ENCODE assay signal across 16 cellular contexts in the genomic region with DNA sequence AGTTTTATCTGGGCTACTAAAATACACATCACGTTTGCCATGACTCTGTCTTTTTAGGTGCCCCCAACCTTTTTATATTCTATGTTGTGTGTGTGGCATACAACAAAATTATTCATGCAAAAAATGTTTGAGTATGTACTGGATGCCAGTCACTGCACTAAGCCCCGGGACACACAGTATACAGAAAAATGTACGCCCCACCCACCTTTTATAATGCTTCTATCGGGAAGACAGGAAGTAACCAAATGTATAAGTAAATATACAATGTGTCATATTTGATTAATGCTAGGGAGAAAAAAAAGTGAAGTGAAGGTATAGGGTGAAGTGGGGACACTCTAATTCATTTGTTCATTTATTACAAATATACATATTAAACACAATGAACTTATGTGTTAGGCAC.
DNase-seq lines count a peak whose midpoint lies in the region; ATAC-seq, FAIRE-seq and TF ChIP-seq lines count a peak whose summit lies in the region.
"Had no signal": no experiment of that assay in that cellular context is flagged by ENCODE, and none has a peak within 500 bp of the region (broad histone marks: within the 10 kb centered on the region; RNA-seq: fewer than 3 reads in every experiment).

No MANE protein-coding gene starts in this region.

- no peaks in the 10 kb centered on the region for H3K27me3 ChIP-seq in breast epithelium
- no peaks in the 10 kb centered on the region for H3K27me3 ChIP-seq in bronchial epithelial cell (ENCODE audit: control insufficient read depth, insufficient read depth, low read length)
- no peaks in the 10 kb centered on the region for H3K27me3 ChIP-seq in foreskin keratinocyte
- H3K27me3 ChIP-seq: BLaER1 treated with 17β-estradiol and CSF1 and Interleukin-3, amounts not matched to agents 10 nM and 100 nM had no signal

- no peaks in the 10 kb centered on the region for H3K4me1 ChIP-seq in breast epithelium
- H3K4me1 ChIP-seq in foreskin keratinocyte: no peaks in the 10 kb centered on the region

- H3K4me1 Mint-ChIP-seq in MCF 10A (ENCODE audit: insufficient read depth, unreplicated experiment): peaks cover 7% of the 10 kb centered on the region
- peaks cover 23% of the 10 kb centered on the region for H3K4me1 Mint-ChIP-seq in osteocyte (ENCODE audit: unreplicated experiment)
- H3K4me1 Mint-ChIP-seq: B cell had no signal

- CTCF ChIA-PET in MCF 10A (lab: Yijun Ruan, JAX): no interaction called here

- DNase-seq in MCF 10A (ENCODE audit: unreplicated experiment) (peak; percentile 37), breast epithelium (ENCODE audit: low spot score in 2 of 2) (no peak), bronchial epithelial cell (ENCODE audit: low read depth) (peak; percentile 87), foreskin keratinocyte (peak in 1 of 2 donors; percentile 30), osteocyte (ENCODE audit: extremely low spot score, unreplicated experiment) (no peak), DMS79 (lab: John Stamatoyannopoulos, UW) (no peak), cerebellar nuclear complex (lab: John Stamatoyannopoulos, UW) (no peak), GF-D8 (lab: John Stamatoyannopoulos, UW) (no peak)
- DNase-seq: Calu3; CD8-positive, alpha-beta T cell; GDM1; GOT3; H7 had no signal

- H3K36me3 Mint-ChIP-seq in MCF 10A (ENCODE audit: insufficient read depth, unreplicated experiment): no peaks in the 10 kb centered on the region
- peaks cover 3% of the 10 kb centered on the region for H3K36me3 Mint-ChIP-seq in osteocyte (ENCODE audit: unreplicated experiment)
- H3K36me3 Mint-ChIP-seq: CD8-positive, alpha-beta T cell had no signal

- TF ChIP-seq CTCF in MCF 10A (IDR thresholded peaks at IDR 0.05; ENCODE audit: unreplicated experiment): no peak
- TF ChIP-seq CTCF in breast epithelium (IDR thresholded peaks at IDR 0.05): no peak
- TF ChIP-seq CTCF in bronchial epithelial cell (IDR thresholded peaks at IDR 0.05; ENCODE audit: insufficient read depth, low read length, severe bottlenecking): no peak
- no peak for TF ChIP-seq CTCF in foreskin keratinocyte (conservative IDR thresholded peaks at IDR 0.05)
- no peak for TF ChIP-seq CTCF in osteocyte (IDR thresholded peaks at IDR 0.05)

- FAIRE-seq in bronchial epithelial cell (lab: Jason Lieb, UNC): no peak

- TF ChIP-seq POLR2A in breast epithelium (IDR thresholded peaks at IDR 0.05): no peak

- H3K27me3 Mint-ChIP-seq in MCF 10A (ENCODE audit: insufficient read depth, unreplicated experiment): peaks cover 12% of the 10 kb centered on the region
- no peaks in the 10 kb centered on the region for H3K27me3 Mint-ChIP-seq in osteocyte (ENCODE audit: unreplicated experiment)
- H3K27me3 Mint-ChIP-seq: B cell had no signal

- no peak overlapping the region for H3K27ac ChIP-seq in breast epithelium
- H3K27ac ChIP-seq in foreskin keratinocyte: no peak overlapping the region
- H3K27ac ChIP-seq: BLaER1 treated with 17β-estradiol and CSF1 and Interleukin-3, amounts not matched to agents 10 nM and 100 nM; HL-60 had no signal

- no TSS peak for BruUV-seq in MCF 10A (replicated peaks; lab: Mats Ljungman, UMichigan)

- H3K4me3 Mint-ChIP-seq in MCF 10A (ENCODE audit: unreplicated experiment): no peak overlapping the region
- H3K4me3 Mint-ChIP-seq in osteocyte (ENCODE audit: unreplicated experiment): no peak overlapping the region
- H3K4me3 Mint-ChIP-seq: B cell; CD8-positive, alpha-beta T cell had no signal

- H3K27ac Mint-ChIP-seq in MCF 10A (ENCODE audit: low read depth, unreplicated experiment) (no peak overlapping the region), osteocyte (ENCODE audit: unreplicated experiment) (peak overlapping the region; percentile 24)
- H3K27ac Mint-ChIP-seq: B cell; CD8-positive, alpha-beta T cell had no signal

- POLR2A ChIA-PET in MCF 10A (lab: Yijun Ruan, JAX): interaction anchor here (0.9 kb wide), 1 partner anchor 42 kb away, joined by 3 read pairs; no protein-coding TSS in a partner anchor

- intact Hi-C loops in MCF 10A (cut with micrococcal nuclease) (no loop called here), breast epithelium (cut with DNase I; ENCODE audit: low total_unique reads) (no loop called here)

- H3K4me3 ChIP-seq in breast epithelium (no peak overlapping the region), bronchial epithelial cell (ENCODE audit: low read depth, low read length) (no peak overlapping the region)
- H3K4me3 ChIP-seq: BLaER1 treated with 17β-estradiol and CSF1 and Interleukin-3, amounts not matched to agents 10 nM and 100 nM had no signal

- H3K9me3 ChIP-seq in breast epithelium: peaks cover 0 to 12% of the 10 kb centered on the region in 2 donors

- no peaks in the 10 kb centered on the region for H3K36me3 ChIP-seq in breast epithelium
- no peaks in the 10 kb centered on the region for H3K36me3 ChIP-seq in bronchial epithelial cell (ENCODE audit: control insufficient read depth, insufficient read depth, low read length)
- H3K36me3 ChIP-seq: BLaER1 treated with 17β-estradiol and CSF1 and Interleukin-3, amounts not matched to agents 10 nM and 100 nM had no signal

- ATAC-seq in foreskin keratinocyte: peak; percentile 27
- ATAC-seq: CD8-positive, alpha-beta T cell had no signal

- no peaks in the 10 kb centered on the region for H3K9me3 Mint-ChIP-seq in MCF 10A (ENCODE audit: unreplicated experiment)
- peaks cover 19% of the 10 kb centered on the region for H3K9me3 Mint-ChIP-seq in osteocyte (ENCODE audit: unreplicated experiment)

Comparison
In these comparisons a context has a peak if more than half of its experiments do, and no peak if none do; other contexts are left out.
1. DNase-seq: peak in MCF 10A (single experiment) and bronchial epithelial cell (single experiment); none in breast epithelium (0 of 2), osteocyte (single experiment), DMS79 (single experiment), cerebellar nuclear complex (0 of 2) and GF-D8 (single experiment).